In the genomic region with DNA sequence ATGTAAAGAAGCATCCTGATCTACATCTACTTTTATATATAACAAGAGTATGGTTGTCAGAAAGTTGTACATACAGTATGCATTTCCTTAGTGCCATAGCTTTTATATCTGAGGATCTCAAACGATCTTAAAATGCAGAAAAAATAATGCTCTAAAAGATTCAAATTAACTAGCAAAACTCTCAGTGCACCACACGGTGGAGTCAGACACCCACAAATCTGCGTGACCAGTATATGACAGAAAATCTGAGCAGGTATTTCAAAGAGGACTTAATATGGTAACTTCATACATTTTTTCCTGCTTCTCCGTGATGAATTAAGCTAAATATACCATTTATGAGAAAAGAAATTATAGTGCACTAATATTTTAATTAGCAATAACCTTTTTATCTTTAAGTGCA, we compare ENCODE assay signal across 10 cellular contexts.
DNase-seq lines count a peak whose midpoint lies in the region; ATAC-seq, FAIRE-seq and TF ChIP-seq lines count a peak whose summit lies in the region.
"Had no signal": no experiment of that assay in that cellular context is flagged by ENCODE, and none has a peak within 500 bp of the region (broad histone marks: within the 10 kb centered on the region; RNA-seq: fewer than 3 reads in every experiment).

No MANE protein-coding gene starts in this region.

- H3K9me3 Mint-ChIP-seq in activated CD8-positive, alpha-beta T cell treated with anti-CD3 and anti-CD28 coated beads, Interleukin-2, amount 10 ng/mL, durations not matched to agents 7 days and 5 days (ENCODE audit: insufficient read depth), result no peaks in the 10 kb centered on the region
- H3K9me3 Mint-ChIP-seq: CD4-positive, alpha-beta T cell had no signal

- no peaks in the 10 kb centered on the region for H3K4me1 Mint-ChIP-seq in activated CD8-positive, alpha-beta T cell treated with anti-CD3 and anti-CD28 coated beads, Interleukin-2, amount 10 ng/mL, durations not matched to agents 7 days and 5 days (ENCODE audit: low read depth)

- H3K27ac ChIP-seq in HepG2 (ENCODE audit: extremely low read length, insufficient read depth, low read length) (no peak overlapping the region), right lobe of liver (no peak overlapping the region)

- no peaks in the 10 kb centered on the region for H4K20me1 ChIP-seq in HepG2 (ENCODE audit: insufficient read depth, low read length)

- intact Hi-C loops in HepG2 (cut with micrococcal nuclease; ENCODE audit: unreplicated experiment) (no loop called here), right lobe of liver (cut with DNase I) (no loop called here), sciatic nerve (cut with DNase I) (no loop called here)

- POLR2A ChIA-PET in HepG2 (lab: Yijun Ruan, JAX), result no interaction called here
- POLR2A ChIA-PET in activated CD8-positive, alpha-beta T cell treated with anti-CD3 and anti-CD28 coated beads, Interleukin-2, amount 10 ng/mL, durations not matched to agents 7 days and 5 days (lab: Charles Lee), result no interaction called here

- CTCF ChIA-PET in HepG2 (lab: Yijun Ruan, JAX; ENCODE audit: low intra/inter-chr PET ratio, low total read pairs), result no interaction called here
- CTCF ChIA-PET in activated CD8-positive, alpha-beta T cell treated with anti-CD3 and anti-CD28 coated beads, Interleukin-2, amount 10 ng/mL, durations not matched to agents 7 days and 5 days (lab: Charles Lee), result interaction anchor here (1.1 kb wide), 1 partner anchor 122 kb away, joined by 3 read pairs; no protein-coding TSS in a partner anchor

- no peaks in the 10 kb centered on the region for H3K27me3 Mint-ChIP-seq in activated CD8-positive, alpha-beta T cell treated with anti-CD3 and anti-CD28 coated beads, Interleukin-2, amount 10 ng/mL, durations not matched to agents 7 days and 5 days (ENCODE audit: low read depth)
- H3K27me3 Mint-ChIP-seq: CD4-positive, alpha-beta T cell had no signal

- 0 out of 2 replicates have a peak, but pooled peaks have one; percentile 12 for TF ChIP-seq CTCF in HepG2 (CRISPR knock-in tag; IDR thresholded peaks at IDR 0.05)
- TF ChIP-seq CTCF in right lobe of liver (IDR thresholded peaks at IDR 0.05), result peak in 2 of 4 donors; percentile 13 to 19

- no peaks in the 10 kb centered on the region for H3K4me1 ChIP-seq in HepG2 (ENCODE audit: insufficient read depth, low read length)
- H3K4me1 ChIP-seq in right lobe of liver, result no peaks in the 10 kb centered on the region

- H3K9me3 ChIP-seq in HepG2 (ENCODE audit: low read length) (no peaks in the 10 kb centered on the region), right lobe of liver (no peaks in the 10 kb centered on the region)

- no peaks in the 10 kb centered on the region for H3K36me3 Mint-ChIP-seq in activated CD8-positive, alpha-beta T cell treated with anti-CD3 and anti-CD28 coated beads, Interleukin-2, amount 10 ng/mL, durations not matched to agents 7 days and 5 days (ENCODE audit: low read depth)

- TF ChIP-seq EP300 in HepG2 (IDR thresholded peaks at IDR 0.05; ENCODE audit: low read depth in 2 of 2, low read length in 2 of 2) (no peak), HepG2 (CRISPR knock-in tag; IDR thresholded peaks at IDR 0.05; ENCODE audit: borderline replicate concordance) (no peak)

- no peak overlapping the region for H3K4me3 Mint-ChIP-seq in activated CD8-positive, alpha-beta T cell treated with anti-CD3 and anti-CD28 coated beads, Interleukin-2, amount 10 ng/mL, durations not matched to agents 7 days and 5 days
- H3K4me3 Mint-ChIP-seq: CD4-positive, alpha-beta T cell had no signal

- no peak for TF ChIP-seq RAD21 in HepG2 (CRISPR knock-in tag; IDR thresholded peaks at IDR 0.05)

- DNase-seq in HepG2 (ENCODE audit: low spot score), result no peak
- DNase-seq in right lobe of liver, result no peak
- peak; percentile 32 for DNase-seq in HT-29 (ENCODE audit: low spot score)
- peak; percentile 19 for DNase-seq in activated CD8-positive, alpha-beta T cell treated with anti-CD3 and anti-CD28 coated beads, Interleukin-2, amount 10 ng/mL, durations not matched to agents 7 days and 5 days
- DNase-seq in stromal cell of bone marrow (ENCODE audit: low read depth), result peak; percentile 1
- no peak for DNase-seq in sciatic nerve (ENCODE audit: low spot score)

- no peaks in the 10 kb centered on the region for H3K27me3 ChIP-seq in HepG2 (ENCODE audit: control insufficient read depth in 1 of 2, insufficient read depth in 2 of 2, low read length in 2 of 2)
- no peaks in the 10 kb centered on the region for H3K27me3 ChIP-seq in right lobe of liver

- in situ Hi-C loops in HepG2 (cut with HindIII; ENCODE audit: extremely low pct_ligation_motif_present, low pct_unique_long_range_greater_than_20kb), result no loop called here

- ATAC-seq in HepG2, result no peak
- no peak for ATAC-seq in right lobe of liver
- ATAC-seq in activated CD8-positive, alpha-beta T cell treated with anti-CD3 and anti-CD28 coated beads, Interleukin-2, amount 10 ng/mL, durations not matched to agents 7 days and 5 days, result no peak
- ATAC-seq in sciatic nerve, result no peak
- no peak for ATAC-seq in HG03045 (IDR thresholded peaks at IDR 0.05; ENCODE audit: unreplicated experiment)
- ATAC-seq in HG02571 (IDR thresholded peaks at IDR 0.05; ENCODE audit: unreplicated experiment), result no peak

- no peak for TF ChIP-seq POLR2A in HepG2 (IDR thresholded peaks at IDR 0.05; ENCODE audit: insufficient read depth in 1 of 2, low read depth in 2 of 2, low read length in 2 of 2)
- TF ChIP-seq POLR2A in right lobe of liver (IDR thresholded peaks at IDR 0.05), result no peak

- WGBS in HepG2 (ENCODE audit: low lambda C conversion rate), result 2% methylated on average over 4 of the region's 4 CpGs
- WGBS in right lobe of liver (ENCODE audit: insufficient coverage, low coverage, low lambda C conversion rate, missing lambda C conversion rate), result 18% methylated on average over 4 of the region's 4 CpGs

- no peak overlapping the region for H3K27ac Mint-ChIP-seq in activated CD8-positive, alpha-beta T cell treated with anti-CD3 and anti-CD28 coated beads, Interleukin-2, amount 10 ng/mL, durations not matched to agents 7 days and 5 days
- H3K27ac Mint-ChIP-seq: CD4-positive, alpha-beta T cell had no signal

- no peaks in the 10 kb centered on the region for H3K36me3 ChIP-seq in HepG2 (replicated peaks in 1 of 2; ENCODE audit: control insufficient read depth in 1 of 2, insufficient read depth in 2 of 2, low read length in 2 of 2)
- no peaks in the 10 kb centered on the region for H3K36me3 ChIP-seq in right lobe of liver

- H3K9ac ChIP-seq in HepG2 (ENCODE audit: insufficient read depth, low read depth, low read length), result no peak overlapping the region

- H3K4me3 ChIP-seq in HepG2 (replicated peaks in 1 of 3; ENCODE audit: insufficient read depth in 1 of 3, low read depth in 2 of 3, low read length in 3 of 3) (no peak overlapping the region), right lobe of liver (no peak overlapping the region)

- FAIRE-seq in HepG2 (lab: Jason Lieb, UNC), result no peak
- FAIRE-seq: TTC549 had no signal

- H3K4me2 ChIP-seq in HepG2 (ENCODE audit: low read depth, low read length), result no peak overlapping the region

- BruUV-seq in HepG2 (replicated peaks; lab: Mats Ljungman, UMichigan), result no TSS peak

- H3K79me2 ChIP-seq in HepG2 (ENCODE audit: insufficient read depth, low read length), result no peaks in the 10 kb centered on the region

- no peak overlapping the region for H2AFZ ChIP-seq in HepG2 (ENCODE audit: low read length)

TF ChIP-seq in HepG2, 621 proteins besides CTCF, POLR2A, EP300 and RAD21:
- no peak for TF ChIP-seq ZNF761 (CRISPR knock-in tag; conservative IDR thresholded peaks at IDR 0.05)
- TF ChIP-seq STAG1 (CRISPR knock-in tag; IDR thresholded peaks at IDR 0.05), result peak; percentile 34
- TF ChIP-seq ZNF354B (CRISPR knock-in tag; IDR thresholded peaks at IDR 0.05), result no peak
- TF ChIP-seq SNAI1 (CRISPR knock-in tag; IDR thresholded peaks at IDR 0.05; ENCODE audit: borderline replicate concordance), result no peak

Comparison
In these comparisons a context has a peak if more than half of its experiments do, and no peak if none do; other contexts are left out.
1. DNase-seq: peak in HT-29 (single experiment), activated CD8-positive, alpha-beta T cell treated with anti-CD3 and anti-CD28 coated beads, Interleukin-2, amount 10 ng/mL, durations not matched to agents 7 days and 5 days (single experiment) and stromal cell of bone marrow (single experiment); none in HepG2 (single experiment), right lobe of liver (0 of 3) and sciatic nerve (single experiment).